ENCODE assay signal across 16 cellular contexts in the genomic region with DNA sequence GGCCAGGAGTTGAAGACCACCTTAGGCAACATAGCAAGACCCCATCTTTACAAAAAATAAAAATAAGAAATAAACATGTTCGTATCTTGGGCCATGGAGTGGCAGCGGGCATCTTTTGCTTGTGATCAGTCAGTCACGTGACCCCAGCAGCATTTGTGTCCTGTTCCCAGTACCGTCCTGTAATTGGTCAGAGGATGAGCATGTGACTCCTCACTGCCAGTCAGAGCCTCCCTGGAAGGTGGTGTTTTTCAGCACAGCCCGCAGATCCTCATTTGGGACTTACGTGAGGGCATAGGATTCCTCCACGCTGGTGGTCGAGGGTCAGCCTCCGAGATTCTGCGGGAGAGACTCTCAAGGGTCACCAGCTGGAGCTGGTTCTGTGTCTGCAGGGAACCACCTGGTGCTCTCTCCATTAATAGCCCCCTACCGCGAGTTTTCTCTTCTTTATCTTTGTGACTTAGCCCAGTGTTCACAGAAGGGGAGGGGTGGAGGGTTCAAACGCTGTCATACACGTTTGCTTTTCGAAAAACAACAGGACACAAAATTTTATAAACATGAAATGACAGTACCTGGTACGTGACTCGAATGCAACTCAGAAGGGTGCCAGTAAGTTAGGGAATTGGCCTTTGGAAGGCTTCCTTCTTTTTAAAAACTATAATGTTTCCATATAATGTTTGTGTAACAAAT. TPM values are rescaled to one million over a fixed set of nuclear protein-coding genes. Genes with fewer than 3 reads are reported as not detected.
DNase-seq lines count a peak whose midpoint lies in the region; ATAC-seq and TF ChIP-seq lines count a peak whose summit lies in the region.
"Had no signal": no experiment of that assay in that cellular context is flagged by ENCODE, and none has a peak within 500 bp of the region (broad histone marks: within the 10 kb centered on the region; RNA-seq: fewer than 3 reads in every experiment).

No MANE protein-coding gene starts in this region.

- H4K8ac ChIP-seq in H9 (replicated peaks; ENCODE audit: insufficient read length, low read depth, low read length): no peak overlapping the region

- no peak overlapping the region for H3K23ac ChIP-seq in H9 (ENCODE audit: insufficient read length, low read depth, low read length)

- H3K4me2 ChIP-seq in H9 (ENCODE audit: insufficient read depth, insufficient read length, low read length) (no peak overlapping the region), SK-N-SH (0 out of 2 replicates have a peak overlapping the region, but pooled peaks have one; percentile 14)

- H3K4me1 ChIP-seq in H9 (ENCODE audit: insufficient read depth, low read length) (no peaks in the 10 kb centered on the region; the same call in 1 of the 2 replicates), SK-N-SH (ENCODE audit: control insufficient read depth in 1 of 2, insufficient read depth in 2 of 2, low read depth in 1 of 2, low read length in 1 of 2) (no peaks in the 10 kb centered on the region; a peak in 2 of 4 replicates)

- no peak overlapping the region for H4K91ac ChIP-seq in H9 (ENCODE audit: insufficient read length, low read depth, low read length)

- no peak for TF ChIP-seq CTCF in H9 (conservative IDR thresholded peaks at IDR 0.05)
- no peak for TF ChIP-seq CTCF in SK-N-SH (IDR thresholded peaks at IDR 0.05)
- no peak for TF ChIP-seq CTCF in nephron (IDR thresholded peaks at IDR 0.05; ENCODE audit: unreplicated experiment in 3 of 3)

- no peak overlapping the region for H3K27ac ChIP-seq in H9 (ENCODE audit: insufficient read length, low read depth, low read length)
- peak overlapping the region; percentile 48 to 74 for H3K27ac ChIP-seq in SK-N-SH (ENCODE audit: low read depth in 2 of 2, low read length in 1 of 2)
- H3K27ac ChIP-seq: C4-2B had no signal

- H3K79me1 ChIP-seq in H9 (ENCODE audit: insufficient read depth, low read depth, low read length, poor library complexity, severe bottlenecking): no peaks in the 10 kb centered on the region

- no peak overlapping the region for H3K4ac ChIP-seq in H9 (ENCODE audit: low read depth, low read length)

- H3K9ac ChIP-seq in H9 (ENCODE audit: extremely low read depth, insufficient read length, low read length): no peak overlapping the region
- no peak overlapping the region; the same call in 1 of the 2 replicates for H3K9ac ChIP-seq in SK-N-SH

- H3K9me3 ChIP-seq in H9 (ENCODE audit: control insufficient read depth, low read depth, low read length): no peaks in the 10 kb centered on the region
- H3K9me3 ChIP-seq in SK-N-SH: no peaks in the 10 kb centered on the region

- H2BK20ac ChIP-seq in H9 (ENCODE audit: low read depth, low read length, poor library complexity, severe bottlenecking): no peak overlapping the region

- H3K4me1 Mint-ChIP-seq in H9 (peaks cover 20 to 22% of the 10 kb centered on the region in 2 experiments), nephron (peaks cover 15% of the 10 kb centered on the region)
- H3K4me1 Mint-ChIP-seq: naive B cell had no signal

- H3K4me3 ChIP-seq in SK-N-SH (ENCODE audit: low read depth in 2 of 2, low read length in 1 of 2): peak overlapping the region in 1 of 2 experiments; percentile 40; a peak in 2 of 4 replicates

- peak overlapping the region; percentile 16 to 87 (median 61); a peak in 3 of 7 replicates for H3K27ac Mint-ChIP-seq in H9
- H3K27ac Mint-ChIP-seq in nephron: peak overlapping the region in 2 of 3 experiments; percentile 17 to 28
- H3K27ac Mint-ChIP-seq: activated T-cell treated with anti-CD3 and anti-CD28 coated beads, Interleukin-2, amount 50 U/mL, for 24 hours; naive B cell had no signal

- peaks cover 13 to 25% of the 10 kb centered on the region in 2 experiments for H3K36me3 ChIP-seq in SK-N-SH (replicated peaks in 1 of 2; ENCODE audit: control insufficient read depth in 1 of 2, insufficient read depth in 2 of 2, low read length in 1 of 2)

- peak; percentile 91 for DNase-seq in H9
- peak; percentile 19 for DNase-seq in NCI-H2107 (lab: John Stamatoyannopoulos, UW)
- peak; percentile 94 for DNase-seq in SK-N-SH
- no peak for DNase-seq in activated gamma-delta T cell (lab: John Stamatoyannopoulos, UW)
- no peak for DNase-seq in DMS153 treated with DMSO at 0.1 percent for 48 hours (lab: John Stamatoyannopoulos, UW; ENCODE audit: unreplicated experiment)
- DNase-seq: activated CD4-positive, alpha-beta T cell treated with anti-CD3 and anti-CD28 coated beads for 1 hour; activated T-cell treated with anti-CD3 and anti-CD28 coated beads, Interleukin-2, amount 50 U/mL, for 24 hours; aorta; GF-D8; Kasumi-1; kidney glomerular epithelial cell; naive B cell had no signal

- CTCF ChIA-PET in SK-N-SH (lab: Yijun Ruan, JAX): interaction anchor here (1.6 kb wide), 1 partner anchor 28 kb away, joined by 5 read pairs; no protein-coding TSS in a partner anchor

- H3K56ac ChIP-seq in H9 (ENCODE audit: insufficient read length, low read depth, low read length): no peak overlapping the region

- WGBS in H9 (ENCODE audit: extremely low coverage, insufficient read length, low lambda C conversion rate): no CpG with 5 or more reads among the region's 17 CpGs
- 47% methylated on average over 17 of the region's 17 CpGs for WGBS in SK-N-SH (ENCODE audit: low lambda C conversion rate)

- H3K9me3 Mint-ChIP-seq in H9: no peaks in the 10 kb centered on the region
- no peaks in the 10 kb centered on the region for H3K9me3 Mint-ChIP-seq in nephron
- H3K9me3 Mint-ChIP-seq: activated T-cell treated with anti-CD3 and anti-CD28 coated beads, Interleukin-2, amount 50 U/mL, for 24 hours; naive B cell had no signal

- H2BK5ac ChIP-seq in H9 (ENCODE audit: insufficient read length, low read length): no peak overlapping the region

- H4K20me1 ChIP-seq in H9 (ENCODE audit: control insufficient read depth, insufficient read depth, insufficient read length) (no peaks in the 10 kb centered on the region), SK-N-SH (ENCODE audit: insufficient read depth) (peaks cover 55% of the 10 kb centered on the region)

- H3T11ph ChIP-seq in H9 (ENCODE audit: low read length): no peak overlapping the region

- no peaks in the 10 kb centered on the region for H3K36me3 Mint-ChIP-seq in H9 (ENCODE audit: insufficient read depth in 1 of 3, low read depth in 3 of 3)
- peaks cover 10% of the 10 kb centered on the region for H3K36me3 Mint-ChIP-seq in nephron (ENCODE audit: low read depth)
- H3K36me3 Mint-ChIP-seq: naive B cell had no signal

- peaks cover 34% of the 10 kb centered on the region for H3F3A ChIP-seq in SK-N-SH (replicated peaks; ENCODE audit: insufficient read depth)

- H3K9me2 ChIP-seq in SK-N-SH: no peaks in the 10 kb centered on the region

- H3K18ac ChIP-seq in H9 (ENCODE audit: insufficient read length, low read depth, low read length): no peak overlapping the region

- no peak overlapping the region for H3K14ac ChIP-seq in H9 (ENCODE audit: insufficient read depth, low read length)

- peak overlapping the region; percentile 49 to 70 for H3K4me3 Mint-ChIP-seq in H9
- H3K4me3 Mint-ChIP-seq in nephron: peak overlapping the region in 1 of 3 experiments; percentile 33
- H3K4me3 Mint-ChIP-seq: activated T-cell treated with anti-CD3 and anti-CD28 coated beads, Interleukin-2, amount 50 U/mL, for 24 hours; naive B cell had no signal

- no peak overlapping the region for H2AK5ac ChIP-seq in H9 (ENCODE audit: insufficient read length, low read length)

- no peak overlapping the region for H2BK12ac ChIP-seq in H9 (ENCODE audit: insufficient read length, low read depth, low read length)

- no peak for TF ChIP-seq EP300 in SK-N-SH (IDR thresholded peaks at IDR 0.05; ENCODE audit: borderline replicate concordance in 1 of 2, low read depth in 1 of 2, low read length in 1 of 2)

- H2BK120ac ChIP-seq in H9 (ENCODE audit: low read depth, low read length, poor library complexity, severe bottlenecking): no peak overlapping the region

- H3K27me3 ChIP-seq in H9 (ENCODE audit: insufficient read depth, low read length) (no peaks in the 10 kb centered on the region), SK-N-SH (ENCODE audit: insufficient read depth) (no peaks in the 10 kb centered on the region)

- no peak for TF ChIP-seq RAD21 in SK-N-SH (IDR thresholded peaks at IDR 0.05; ENCODE audit: low read length)

- H3K23me2 ChIP-seq in H9 (ENCODE audit: insufficient read length, low read depth, low read length, poor library complexity, severe bottlenecking): no peaks in the 10 kb centered on the region

- H2BK15ac ChIP-seq in H9 (ENCODE audit: low read depth, low read length): no peak overlapping the region

- H3K27me3 Mint-ChIP-seq in H9 (ENCODE audit: low read depth) (no peaks in the 10 kb centered on the region; the same call in 1 of the 2 replicates), nephron (ENCODE audit: low read depth) (no peaks in the 10 kb centered on the region)
- H3K27me3 Mint-ChIP-seq: naive B cell had no signal

- no peak overlapping the region for H2AFZ ChIP-seq in H9 (ENCODE audit: low read length)
- H2AFZ ChIP-seq in SK-N-SH (ENCODE audit: low read depth): 0 out of 2 replicates have a peak overlapping the region, but pooled peaks have one; percentile 38

- ATAC-seq in GM19397 (IDR thresholded peaks at IDR 0.05; ENCODE audit: unreplicated experiment) (no peak), GM21423 (IDR thresholded peaks at IDR 0.05; ENCODE audit: unreplicated experiment) (no peak)

- H4K5ac ChIP-seq in H9 (ENCODE audit: insufficient read length, low read depth, low read length): no peak overlapping the region

- POLR2A ChIA-PET in SK-N-SH (lab: Yijun Ruan, JAX): no interaction called here

- H3K79me2 ChIP-seq in H9 (ENCODE audit: insufficient read depth, low read length): no peaks in the 10 kb centered on the region
- H3K79me2 ChIP-seq in SK-N-SH (ENCODE audit: insufficient read depth): peaks cover 99% of the 10 kb centered on the region

TF ChIP-seq in SK-N-SH, 30 proteins besides CTCF, POLR2A, EP300 and RAD21 (continues in another document):
- TF ChIP-seq SIN3A (IDR thresholded peaks at IDR 0.05; ENCODE audit: borderline replicate concordance, low read depth, low read length): no peak
- no peak for TF ChIP-seq NFIC (IDR thresholded peaks at IDR 0.05; ENCODE audit: borderline replicate concordance)
- no peak for TF ChIP-seq JUND (IDR thresholded peaks at IDR 0.05)
- TF ChIP-seq SMC3 (IDR thresholded peaks at IDR 0.05; ENCODE audit: low read depth, low read length): no peak
- no peak for TF ChIP-seq RFX5 (IDR thresholded peaks at IDR 0.05; ENCODE audit: low read length)
- TF ChIP-seq MEF2A (IDR thresholded peaks at IDR 0.05; ENCODE audit: borderline replicate concordance, low read depth): no peak
- no peak for TF ChIP-seq FOXJ3 (CRISPR knock-in tag; IDR thresholded peaks at IDR 0.05)

RNA-seq across cellular contexts. Expression of gene MRC2, which starts 17.2 kb away (rescaled TPM):
- total RNA-seq in H9 (2021): 18.7 and 21.6 TPM in 2 replicates
- 112 and 213 TPM in 2 replicates for polyA plus RNA-seq in SK-N-SH (2012; rRNA removed)
- polyA plus RNA-seq in SK-N-SH (2012; cell fraction: cytosol; rRNA removed): 61.2 and 111 TPM in 2 replicates
- polyA plus RNA-seq in SK-N-SH (2012; cell fraction: nucleus; rRNA removed): 352 and 390 TPM in 2 replicates

Comparison
In these comparisons a context has a peak if more than half of its experiments do, and no peak if none do; other contexts are left out.
1. DNase-seq: peak in H9 (single experiment), NCI-H2107 (single experiment) and SK-N-SH (single experiment); none in activated gamma-delta T cell (single experiment) and DMS153 treated with DMSO at 0.1 percent for 48 hours (single experiment).